29 cellular contexts compared by ENCODE assay signal in genomic region chr17:66897141-66897540, GRCh38.
DNase-seq lines count a peak whose midpoint lies in the region; ATAC-seq, FAIRE-seq and TF ChIP-seq lines count a peak whose summit lies in the region.
"Had no signal": no experiment of that assay in that cellular context is flagged by ENCODE, and none has a peak within 500 bp of the region (broad histone marks: within the 10 kb centered on the region; RNA-seq: fewer than 3 reads in every experiment).

No MANE protein-coding gene starts in this region.

- H3K4me1 Mint-ChIP-seq in brain: peaks cover 62% of the 10 kb centered on the region
- H3K4me1 Mint-ChIP-seq in T-helper 17 cell: no peaks in the 10 kb centered on the region
- H3K4me1 Mint-ChIP-seq: CD14-positive monocyte; CD4-positive, alpha-beta memory T cell; CD4-positive, CD25-positive, alpha-beta regulatory T cell; CD8-positive, alpha-beta memory T cell had no signal

- H3K23ac ChIP-seq in H1 (ENCODE audit: insufficient read length) (no peak overlapping the region), neuronal stem cell (ENCODE audit: low read depth, low read length, poor library complexity) (no peak overlapping the region)

- H3K9ac ChIP-seq in H1 (replicated peaks in 1 of 4; ENCODE audit: extremely low read depth in 1 of 4, low read depth in 3 of 4, low read length in 3 of 4) (no peak overlapping the region), neuronal stem cell (ENCODE audit: low read depth, low read length, poor library complexity) (no peak overlapping the region)
- H3K9ac ChIP-seq: BLaER1 had no signal

- TF ChIP-seq CTCF in brain (conservative IDR thresholded peaks at IDR 0.05) (no peak), H1 (IDR thresholded peaks at IDR 0.05; ENCODE audit: control extremely low read depth in 1 of 3, insufficient read depth in 1 of 3, low read depth in 1 of 3, low read length in 3 of 3) (no peak)

- CTCF ChIA-PET in H1 (lab: Charles Lee; ENCODE audit: partially characterized antibody): interaction anchor here (0.7 to 5.0 kb wide), 8 partner anchors 42 to 174 kb away, joined by 3 to 29 read pairs (median 4); no protein-coding TSS in a partner anchor

- no peak overlapping the region for H4K5ac ChIP-seq in H1 (ENCODE audit: insufficient read length, low read depth, low read length)

- no peaks in the 10 kb centered on the region for H3K79me2 ChIP-seq in H1 (ENCODE audit: control insufficient read depth in 1 of 2, insufficient read depth in 2 of 2, low read length in 2 of 2)

- H3K36me3 ChIP-seq in H1 (ENCODE audit: control insufficient read depth in 2 of 4, insufficient read depth in 4 of 4, low read length in 3 of 4): no peaks in the 10 kb centered on the region
- H3K36me3 ChIP-seq in neuronal stem cell (replicated peaks in 1 of 2; ENCODE audit: control insufficient read depth in 2 of 2, insufficient read depth in 2 of 2, low read length in 2 of 2): no peaks in the 10 kb centered on the region
- H3K36me3 ChIP-seq: BE2C, BLaER1 had no signal

- no peaks in the 10 kb centered on the region for H4K20me1 ChIP-seq in H1 (replicated peaks in 1 of 2; ENCODE audit: control insufficient read depth in 1 of 2, insufficient read depth in 2 of 2, low read length in 2 of 2)
- H4K20me1 ChIP-seq: BLaER1 had no signal

- H2BK12ac ChIP-seq in H1 (ENCODE audit: low read depth, low read length) (no peak overlapping the region), neuronal stem cell (ENCODE audit: low read length) (no peak overlapping the region)

- H2AK5ac ChIP-seq in H1 (ENCODE audit: low read depth, low read length) (no peak overlapping the region), neuronal stem cell (ENCODE audit: low read depth, low read length) (no peak overlapping the region)

- H3K4me2 ChIP-seq in H1 (ENCODE audit: insufficient read depth in 1 of 2, low read depth in 2 of 2, low read length in 2 of 2) (no peak overlapping the region), neuronal stem cell (ENCODE audit: insufficient read depth, low read length, poor library complexity, severe bottlenecking) (no peak overlapping the region)
- H3K4me2 ChIP-seq: BLaER1 had no signal

- H3K9me3 ChIP-seq in H1 (ENCODE audit: insufficient read depth in 2 of 2, low read depth in 1 of 2, low read length in 1 of 2) (no peaks in the 10 kb centered on the region), neuronal stem cell (replicated peaks in 1 of 2; ENCODE audit: control insufficient read depth in 2 of 2, insufficient read depth in 1 of 2, low read depth in 1 of 2, low read length in 2 of 2) (no peaks in the 10 kb centered on the region), T-helper 17 cell (ENCODE audit: control insufficient read depth, low read length, poor library complexity, severe bottlenecking) (no peaks in the 10 kb centered on the region)
- H3K9me3 ChIP-seq: BE2C, BLaER1 had no signal

- H3K27me3 ChIP-seq in H1 (replicated peaks in 1 of 4; ENCODE audit: control insufficient read depth in 3 of 4, extremely low read depth in 1 of 4, insufficient read depth in 3 of 4, low read length in 3 of 4) (no peaks in the 10 kb centered on the region), neuronal stem cell (ENCODE audit: control insufficient read depth in 3 of 3, insufficient read depth in 3 of 3, low read depth in 1 of 3, low read length in 3 of 3) (peaks cover 0 to 7% (median 0%) of the 10 kb centered on the region in 3 experiments)
- H3K27me3 ChIP-seq: BE2C, BLaER1 had no signal

- DNase-seq in H1 (ENCODE audit: low read depth in 1 of 2, low spot score in 2 of 2): no peak
- no peak for DNase-seq in neuronal stem cell (ENCODE audit: low spot score)
- DNase-seq in urothelium cell line (ENCODE audit: low spot score): no peak
- DNase-seq in hepatic stellate cell (ENCODE audit: low spot score): no peak
- DNase-seq in left cardiac atrium: no peak
- no peak for DNase-seq in T-helper 17 cell
- no peak for DNase-seq in NCI-H345 treated with DMSO at 0.1 percent for 48 hours (lab: John Stamatoyannopoulos, UW; ENCODE audit: unreplicated experiment)
- DNase-seq: 8988T; ACHN; BE2C; C1 segment of cervical spinal cord; CD4-positive, alpha-beta memory T cell; CD4-positive, CD25-positive, alpha-beta regulatory T cell; CD8-positive, alpha-beta memory T cell; COR-L47; DMS 273 treated with DMSO at 0.1 percent for 48 hours; DMS153; DMS53; DMS79; DND-41; EL; GDM1 had no signal

- H2BK5ac ChIP-seq in H1 (ENCODE audit: low read depth, low read length) (no peak overlapping the region), neuronal stem cell (ENCODE audit: low read length) (no peak overlapping the region)

- POLR2A ChIA-PET in H1 (lab: Charles Lee; ENCODE audit: partially characterized antibody): no interaction called here

- H3K23me2 ChIP-seq in H1 (ENCODE audit: low read depth, low read length): no peaks in the 10 kb centered on the region

- H3K18ac ChIP-seq in H1 (ENCODE audit: extremely low read depth, low read length) (no peak overlapping the region), neuronal stem cell (ENCODE audit: low read length) (peak overlapping the region; percentile 21)

- H3K4me1 ChIP-seq in H1 (replicated peaks in 1 of 4; ENCODE audit: control insufficient read depth in 3 of 4, insufficient read depth in 4 of 4, low read length in 3 of 4) (no peaks in the 10 kb centered on the region), neuronal stem cell (ENCODE audit: control insufficient read depth in 2 of 2, insufficient read depth in 1 of 2, low read depth in 1 of 2, low read length in 2 of 2) (peaks cover 2 to 4% of the 10 kb centered on the region in 2 donors)
- H3K4me1 ChIP-seq: BE2C, BLaER1 had no signal

- H4K91ac ChIP-seq in H1 (replicated peaks; ENCODE audit: insufficient read length, low read length) (no peak overlapping the region), neuronal stem cell (ENCODE audit: low read depth, low read length, poor library complexity) (no peak overlapping the region)

- no peak for TF ChIP-seq POLR2A in H1 (IDR thresholded peaks at IDR 0.05; ENCODE audit: control extremely low read depth in 1 of 2, low read depth in 2 of 2, low read length in 2 of 2)

- H3K4me3 ChIP-seq in H1 (ENCODE audit: extremely low read depth in 1 of 4, insufficient read depth in 2 of 4, low read depth in 3 of 4, low read length in 4 of 4): no peak overlapping the region
- no peak overlapping the region for H3K4me3 ChIP-seq in neuronal stem cell (ENCODE audit: low read length in 2 of 2)
- H3K4me3 ChIP-seq: BLaER1, GM12878 had no signal

- no peak overlapping the region for H4K8ac ChIP-seq in H1 (ENCODE audit: extremely low read depth, insufficient read depth, low read length)
- H4K8ac ChIP-seq in neuronal stem cell (ENCODE audit: low read depth, low read length): no peak overlapping the region

- TF ChIP-seq EP300 in H1 (IDR thresholded peaks at IDR 0.05; ENCODE audit: borderline replicate concordance in 1 of 2, low read depth in 2 of 2, low read length in 2 of 2): no peak

- WGBS in H1 (ENCODE audit: extremely low coverage in 1 of 2, insufficient coverage in 1 of 2, insufficient read length in 1 of 2, insufficient replicate concordance in 2 of 2, low coverage in 1 of 2, low lambda C conversion rate in 2 of 2, missing lambda C conversion rate in 1 of 2), 2 experiments: 73% methylated on average over 9 of the region's 9 CpGs; no CpG with 5 or more reads in 1 of the 2 experiments
- no CpG with 5 or more reads among the region's 9 CpGs for WGBS in neuronal stem cell (ENCODE audit: extremely low coverage in 2 of 2, insufficient read length in 2 of 2, insufficient replicate concordance in 1 of 2), 2 donors

- no peak overlapping the region for H2BK120ac ChIP-seq in H1 (replicated peaks; ENCODE audit: low read depth, low read length)
- no peak overlapping the region for H2BK120ac ChIP-seq in neuronal stem cell (ENCODE audit: low read depth, low read length)

- H3K27ac ChIP-seq in H1 (ENCODE audit: low read depth, low read length) (no peak overlapping the region), neuronal stem cell (replicated peaks; ENCODE audit: low read length) (no peak overlapping the region)
- H3K27ac ChIP-seq: BLaER1 had no signal

- H3K36me3 Mint-ChIP-seq in brain (no peaks in the 10 kb centered on the region), T-helper 17 cell (ENCODE audit: low read depth) (no peaks in the 10 kb centered on the region)
- H3K36me3 Mint-ChIP-seq: CD14-positive monocyte; CD4-positive, alpha-beta memory T cell; CD4-positive, CD25-positive, alpha-beta regulatory T cell; CD8-positive, alpha-beta memory T cell had no signal

- no peak overlapping the region for H3K14ac ChIP-seq in H1 (ENCODE audit: insufficient read length)
- H3K14ac ChIP-seq in neuronal stem cell (ENCODE audit: low read length): no peak overlapping the region

- H3K27ac Mint-ChIP-seq in brain: peak overlapping the region in 3 of 5 experiments; percentile 37 to 61 (median 60)
- H3K27ac Mint-ChIP-seq in T-helper 17 cell: no peak overlapping the region
- H3K27ac Mint-ChIP-seq: CD14-positive monocyte; CD4-positive, CD25-positive, alpha-beta regulatory T cell had no signal

- TF ChIP-seq RAD21 in H1 (IDR thresholded peaks at IDR 0.05 in 1 of 2, conservative IDR thresholded peaks at IDR 0.05 in 1 of 2; ENCODE audit: low read depth in 2 of 2, low read length in 2 of 2): no peak

- intact Hi-C loops in left cardiac atrium (cut with DNase I): no loop called here

- H3K27me3 Mint-ChIP-seq in brain (peaks cover 2% of the 10 kb centered on the region), T-helper 17 cell (peaks cover 46% of the 10 kb centered on the region)
- H3K27me3 Mint-ChIP-seq: CD4-positive, CD25-positive, alpha-beta regulatory T cell had no signal

- H2BK15ac ChIP-seq in H1 (ENCODE audit: low read length): no peak overlapping the region
- H2BK15ac ChIP-seq in neuronal stem cell (ENCODE audit: low read length): no peak overlapping the region

- FAIRE-seq in H1 (lab: Jason Lieb, UNC): no peak
- peak; percentile 68 for FAIRE-seq in urothelium cell line (lab: Jason Lieb, UNC)
- FAIRE-seq: A204.1, GM12878, GM12892, GM18507 had no signal

- H3K79me1 ChIP-seq in H1 (ENCODE audit: low read depth, low read length): no peaks in the 10 kb centered on the region
- no peaks in the 10 kb centered on the region for H3K79me1 ChIP-seq in neuronal stem cell (ENCODE audit: low read depth, low read length)

- no peak overlapping the region for H2BK20ac ChIP-seq in H1 (ENCODE audit: low read length)

- H2AFZ ChIP-seq in H1 (ENCODE audit: low read length): 0 out of 2 replicates have a peak overlapping the region, but pooled peaks have one; percentile 19
- no peak overlapping the region for H2AFZ ChIP-seq in neuronal stem cell (ENCODE audit: low read length)

- H3K56ac ChIP-seq in H1 (replicated peaks; ENCODE audit: insufficient read length, low read depth, low read length): no peak overlapping the region

- ATAC-seq in left cardiac atrium (no peak), T-helper 17 cell (no peak)
- ATAC-seq: GM12878 had no signal

- H3K4me3 Mint-ChIP-seq in brain (no peak overlapping the region), T-helper 17 cell (no peak overlapping the region)
- H3K4me3 Mint-ChIP-seq: CD14-positive monocyte; CD4-positive, alpha-beta memory T cell; CD4-positive, CD25-positive, alpha-beta regulatory T cell; CD8-positive, alpha-beta memory T cell had no signal

- H3K4ac ChIP-seq in H1 (replicated peaks; ENCODE audit: insufficient read length, low read depth, low read length) (no peak overlapping the region), neuronal stem cell (ENCODE audit: low read length) (no peak overlapping the region)

- no peaks in the 10 kb centered on the region for H3K9me3 Mint-ChIP-seq in brain
- H3K9me3 Mint-ChIP-seq: CD14-positive monocyte; CD4-positive, alpha-beta memory T cell; CD4-positive, CD25-positive, alpha-beta regulatory T cell; CD8-positive, alpha-beta memory T cell had no signal
